In the genomic region with DNA sequence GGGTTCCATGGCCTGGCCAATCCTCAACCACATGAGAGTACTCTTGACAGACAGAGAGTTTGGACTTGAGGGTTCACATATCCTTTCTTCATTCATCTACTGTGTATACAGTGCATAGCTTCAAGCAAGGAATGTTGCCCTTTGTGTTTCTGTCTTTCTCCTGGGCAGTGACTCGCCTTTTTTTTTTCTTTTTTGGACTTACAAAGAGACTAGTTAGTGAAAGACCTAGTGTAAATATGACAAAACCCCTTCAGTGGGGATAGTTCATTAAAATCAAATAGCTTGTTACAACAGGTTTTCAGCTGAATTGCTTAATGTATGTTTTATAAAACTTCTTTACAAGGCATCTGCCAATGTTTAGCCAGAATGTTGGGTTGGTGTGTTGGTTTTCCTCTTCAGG, we compare ENCODE assay signal across 21 cellular contexts.
DNase-seq lines count a peak whose midpoint lies in the region; ATAC-seq, FAIRE-seq and TF ChIP-seq lines count a peak whose summit lies in the region.
"Had no signal": no experiment of that assay in that cellular context is flagged by ENCODE, and none has a peak within 500 bp of the region (broad histone marks: within the 10 kb centered on the region; RNA-seq: fewer than 3 reads in every experiment).

No MANE protein-coding gene starts in this region.

- no peaks in the 10 kb centered on the region for H3K36me3 Mint-ChIP-seq in Caco-2 (ENCODE audit: insufficient read depth, unreplicated experiment)
- no peaks in the 10 kb centered on the region for H3K36me3 Mint-ChIP-seq in endothelial cell (ENCODE audit: low read depth, unreplicated experiment)
- H3K36me3 Mint-ChIP-seq in activated T-helper 2 cell treated with anti-CD3 and anti-CD28 coated beads, Interferon-gamma antibody, Interleukin-2, Interleukin-4, amounts not matched to agents 10 μg/mL and 5 μg/mL and 100 μg/mL, durations not matched to agents 14 hours and 24 hours and 36 hours (ENCODE audit: low read depth): no peaks in the 10 kb centered on the region
- H3K36me3 Mint-ChIP-seq: CD14-positive monocyte; CD4-positive, alpha-beta memory T cell had no signal

- H3K9me3 ChIP-seq in Caco-2: peaks cover 4% of the 10 kb centered on the region; the same call in 1 of the 2 replicates
- H3K9me3 ChIP-seq in thyroid gland: no peaks in the 10 kb centered on the region
- no peaks in the 10 kb centered on the region for H3K9me3 ChIP-seq in esophagus muscularis mucosa

- intact Hi-C loops in Caco-2 (cut with micrococcal nuclease; ENCODE audit: unreplicated experiment): loop anchor here (10.0 kb wide), 1 partner anchor 123 kb away; no protein-coding TSS in a partner anchor
- intact Hi-C loops in thyroid gland (cut with DNase I): no loop called here
- intact Hi-C loops in esophagus muscularis mucosa (cut with DNase I): no loop called here
- intact Hi-C loops in activated T-helper 2 cell treated with anti-CD3 and anti-CD28 coated beads, Interferon-gamma antibody, Interleukin-2, Interleukin-4, amounts not matched to agents 10 μg/mL and 5 μg/mL and 100 μg/mL, durations not matched to agents 14 hours and 24 hours and 36 hours (cut with micrococcal nuclease): no loop called here

- DNase-seq in Caco-2: peak in 1 of 2 experiments; percentile 24
- DNase-seq in bronchial epithelial cell (ENCODE audit: low read depth): peak; percentile 71
- no peak for DNase-seq in foreskin keratinocyte
- no peak for DNase-seq in thyroid gland
- no peak for DNase-seq in esophagus muscularis mucosa (ENCODE audit: extremely low spot score)
- DNase-seq in endothelial cell (ENCODE audit: low spot score): no peak
- no peak for DNase-seq in activated T-helper 2 cell treated with anti-CD3 and anti-CD28 coated beads, Interferon-gamma antibody, Interleukin-2, Interleukin-4, amounts not matched to agents 10 μg/mL and 5 μg/mL and 100 μg/mL, durations not matched to agents 14 hours and 24 hours and 36 hours (ENCODE audit: low spot score)
- DNase-seq: 8988T; Calu3; CD4-positive, alpha-beta memory T cell; DMS 273 treated with DMSO at 0.1 percent for 48 hours; DMS53; DND-41; EL; GOT3; H7 had no signal

- TF ChIP-seq EP300 in esophagus muscularis mucosa (IDR thresholded peaks at IDR 0.05): no peak

- H3K27me3 Mint-ChIP-seq in Caco-2 (ENCODE audit: insufficient read depth, unreplicated experiment) (no peaks in the 10 kb centered on the region), endothelial cell (ENCODE audit: unreplicated experiment) (peaks cover 2% of the 10 kb centered on the region)
- H3K27me3 Mint-ChIP-seq in activated T-helper 2 cell treated with anti-CD3 and anti-CD28 coated beads, Interferon-gamma antibody, Interleukin-2, Interleukin-4, amounts not matched to agents 10 μg/mL and 5 μg/mL and 100 μg/mL, durations not matched to agents 14 hours and 24 hours and 36 hours (ENCODE audit: low read depth): no peaks in the 10 kb centered on the region

- H3K36me3 ChIP-seq in Caco-2 (ENCODE audit: control insufficient read depth, insufficient read depth, low read length) (no peaks in the 10 kb centered on the region; the same call in 1 of the 2 replicates), bronchial epithelial cell (ENCODE audit: control insufficient read depth, insufficient read depth, low read length) (no peaks in the 10 kb centered on the region), thyroid gland (no peaks in the 10 kb centered on the region), esophagus muscularis mucosa (no peaks in the 10 kb centered on the region)
- H3K36me3 ChIP-seq: BLaER1 had no signal

- peak; percentile 30 for ATAC-seq in foreskin keratinocyte
- ATAC-seq: GM12878, HCT116 had no signal

- POLR2A ChIA-PET in Caco-2 (lab: Charles Lee): interaction anchor here (0.6 kb wide), 1 partner anchor 218 kb away, joined by 4 read pairs; no protein-coding TSS in a partner anchor

- WGBS in thyroid gland, 2 donors: 81 to 86% methylated on average over 1 of the region's 1 CpG
- 76% methylated on average over 1 of the region's 1 CpG for WGBS in esophagus muscularis mucosa

- peak overlapping the region; percentile 71 for H3K27ac ChIP-seq in foreskin keratinocyte
- H3K27ac ChIP-seq in thyroid gland: peak overlapping the region in 2 of 3 donors; percentile 13
- no peak overlapping the region for H3K27ac ChIP-seq in esophagus muscularis mucosa (replicated peaks in 1 of 4)
- H3K27ac ChIP-seq: BLaER1, HL-60 had no signal

- H3K4me3 ChIP-seq in Caco-2 (ENCODE audit: low read depth, low read length): no peak overlapping the region
- no peak overlapping the region for H3K4me3 ChIP-seq in bronchial epithelial cell (ENCODE audit: low read depth, low read length)
- no peak overlapping the region for H3K4me3 ChIP-seq in thyroid gland (replicated peaks in 1 of 3)
- no peak overlapping the region for H3K4me3 ChIP-seq in esophagus muscularis mucosa
- H3K4me3 ChIP-seq: BLaER1, GM12878 had no signal

- H3K9me3 Mint-ChIP-seq in Caco-2 (ENCODE audit: unreplicated experiment) (peaks cover 30% of the 10 kb centered on the region), endothelial cell (ENCODE audit: unreplicated experiment) (no peaks in the 10 kb centered on the region)
- no peaks in the 10 kb centered on the region for H3K9me3 Mint-ChIP-seq in activated T-helper 2 cell treated with anti-CD3 and anti-CD28 coated beads, Interferon-gamma antibody, Interleukin-2, Interleukin-4, amounts not matched to agents 10 μg/mL and 5 μg/mL and 100 μg/mL, durations not matched to agents 14 hours and 24 hours and 36 hours

- H3K4me3 Mint-ChIP-seq in Caco-2 (ENCODE audit: unreplicated experiment) (no peak overlapping the region), endothelial cell (ENCODE audit: unreplicated experiment) (no peak overlapping the region)
- H3K4me3 Mint-ChIP-seq in activated T-helper 2 cell treated with anti-CD3 and anti-CD28 coated beads, Interferon-gamma antibody, Interleukin-2, Interleukin-4, amounts not matched to agents 10 μg/mL and 5 μg/mL and 100 μg/mL, durations not matched to agents 14 hours and 24 hours and 36 hours (ENCODE audit: low read depth): no peak overlapping the region
- H3K4me3 Mint-ChIP-seq: CD14-positive monocyte; CD4-positive, alpha-beta memory T cell had no signal

- no peak for TF ChIP-seq CTCF in Caco-2 (IDR thresholded peaks at IDR 0.05; ENCODE audit: insufficient read depth in 1 of 2, low read depth in 1 of 2, low read length in 1 of 2, severe bottlenecking in 1 of 2, unreplicated experiment in 1 of 2)
- TF ChIP-seq CTCF in bronchial epithelial cell (IDR thresholded peaks at IDR 0.05; ENCODE audit: insufficient read depth, low read length, severe bottlenecking): no peak
- TF ChIP-seq CTCF in foreskin keratinocyte (conservative IDR thresholded peaks at IDR 0.05): no peak
- no peak for TF ChIP-seq CTCF in thyroid gland (IDR thresholded peaks at IDR 0.05)
- TF ChIP-seq CTCF in esophagus muscularis mucosa (IDR thresholded peaks at IDR 0.05): no peak
- TF ChIP-seq CTCF in endothelial cell (IDR thresholded peaks at IDR 0.05; ENCODE audit: unreplicated experiment): no peak

- CTCF ChIA-PET in Caco-2 (lab: Charles Lee): no interaction called here

- H3K27ac Mint-ChIP-seq in Caco-2 (ENCODE audit: unreplicated experiment) (peak overlapping the region; percentile 47), endothelial cell (ENCODE audit: unreplicated experiment) (no peak overlapping the region)
- H3K27ac Mint-ChIP-seq in activated T-helper 2 cell treated with anti-CD3 and anti-CD28 coated beads, Interferon-gamma antibody, Interleukin-2, Interleukin-4, amounts not matched to agents 10 μg/mL and 5 μg/mL and 100 μg/mL, durations not matched to agents 14 hours and 24 hours and 36 hours: no peak overlapping the region
- H3K27ac Mint-ChIP-seq: CD14-positive monocyte; CD4-positive, alpha-beta memory T cell had no signal

- FAIRE-seq in bronchial epithelial cell (lab: Jason Lieb, UNC): no peak
- FAIRE-seq: GM12878 had no signal

- peaks cover 31% of the 10 kb centered on the region for H3K4me1 ChIP-seq in Caco-2
- H3K4me1 ChIP-seq in foreskin keratinocyte: peaks cover 52% of the 10 kb centered on the region
- H3K4me1 ChIP-seq in thyroid gland: peaks cover 18 to 23% of the 10 kb centered on the region in 2 donors
- peaks cover 0 to 9% (median 5%) of the 10 kb centered on the region in 4 donors for H3K4me1 ChIP-seq in esophagus muscularis mucosa

- H3K27me3 ChIP-seq in Caco-2 (replicated peaks; ENCODE audit: control insufficient read depth, insufficient read depth, low read length) (no peaks in the 10 kb centered on the region), bronchial epithelial cell (ENCODE audit: control insufficient read depth, insufficient read depth, low read length) (no peaks in the 10 kb centered on the region), foreskin keratinocyte (no peaks in the 10 kb centered on the region), thyroid gland (no peaks in the 10 kb centered on the region), esophagus muscularis mucosa (no peaks in the 10 kb centered on the region)
- H3K27me3 ChIP-seq: BLaER1 had no signal

- no TSS peak for BruUV-seq in Caco-2 (replicated peaks; lab: Mats Ljungman, UMichigan)

- H3K4me1 Mint-ChIP-seq in Caco-2 (ENCODE audit: low read depth, unreplicated experiment) (peaks cover 36% of the 10 kb centered on the region), endothelial cell (ENCODE audit: unreplicated experiment) (peaks cover 26% of the 10 kb centered on the region)
- no peaks in the 10 kb centered on the region for H3K4me1 Mint-ChIP-seq in activated T-helper 2 cell treated with anti-CD3 and anti-CD28 coated beads, Interferon-gamma antibody, Interleukin-2, Interleukin-4, amounts not matched to agents 10 μg/mL and 5 μg/mL and 100 μg/mL, durations not matched to agents 14 hours and 24 hours and 36 hours (ENCODE audit: low read depth)
- H3K4me1 Mint-ChIP-seq: CD14-positive monocyte; CD4-positive, alpha-beta memory T cell had no signal

- TF ChIP-seq POLR2A in thyroid gland (IDR thresholded peaks at IDR 0.05) (no peak), esophagus muscularis mucosa (IDR thresholded peaks at IDR 0.05; ENCODE audit: low read depth) (no peak)

Comparison
In these comparisons a context has a peak if more than half of its experiments do, and no peak if none do; other contexts are left out.
1. H3K27ac ChIP-seq: peak in foreskin keratinocyte (single experiment) and thyroid gland (2 of 3); none in esophagus muscularis mucosa (0 of 4).